39 cellular contexts compared by ENCODE assay signal in the genomic region with DNA sequence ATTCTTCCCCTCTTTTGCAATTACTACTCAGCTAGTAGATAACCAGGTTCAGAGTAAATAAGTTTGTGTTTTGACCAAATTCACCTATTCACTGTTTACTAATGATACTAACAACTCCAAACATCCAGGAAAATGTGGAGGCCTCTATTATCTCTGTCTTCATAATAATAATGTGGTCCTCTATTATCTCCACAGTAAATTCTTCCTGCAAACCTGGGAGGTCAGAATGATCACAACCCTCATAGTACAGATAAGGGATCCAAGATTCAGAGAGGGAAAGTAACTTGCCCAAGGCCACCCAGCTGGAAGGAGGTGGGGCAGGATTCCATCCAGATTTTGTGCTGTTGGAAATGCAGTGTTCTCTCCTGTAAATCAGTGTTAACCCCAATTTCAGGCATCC. TPM values are rescaled to one million over a fixed set of nuclear protein-coding genes. Genes with fewer than 3 reads are reported as not detected.
"Had no signal": no experiment of that assay in that cellular context is flagged by ENCODE, and none has a peak within 500 bp of the region (broad histone marks: within the 10 kb centered on the region; RNA-seq: fewer than 3 reads in every experiment).

No MANE protein-coding gene starts in this region.

- H3K27me3 ChIP-seq: ascending aorta, cardiac muscle cell had no signal

- H3K27ac Mint-ChIP-seq: activated naive CD4-positive, alpha-beta T cell treated with anti-CD3 and anti-CD28 coated beads for 36 hours; activated naive CD4-positive, alpha-beta T cell treated with anti-CD3 and anti-CD28 coated beads, Interleukin-2, amount 10 ng/mL, durations not matched to agents 7 days and 5 days; activated naive CD4-positive, alpha-beta T cell treated with anti-CD3 and anti-CD28 coated beads, Interleukin-2, amount 50 U/mL, for 24 hours; activated naive CD4-positive, alpha-beta T cell treated with anti-CD3 and anti-CD28 coated beads, Interleukin-2, amount 50 U/mL, for 72 hours; activated naive CD8-positive, alpha-beta T cell; activated naive CD8-positive, alpha-beta T cell treated with anti-CD3 and anti-CD28 coated beads for 36 hours; activated naive CD8-positive, alpha-beta T cell treated with anti-CD3 and anti-CD28 coated beads, Interleukin-2, amount 10 ng/mL, durations not matched to agents 7 days and 5 days; activated naive CD8-positive, alpha-beta T cell treated with anti-CD3 and anti-CD28 coated beads, Interleukin-2, amount 50 U/mL, for 24 hours; activated T-cell treated with anti-CD3 and anti-CD28 coated beads, Interleukin-2, amount 50 U/mL, for 24 hours; activated T-cell treated with anti-CD3 and anti-CD28 coated beads, Interleukin-2, amount 50 U/mL, for 72 hours; activated T-helper 1 cell treated with anti-CD3 and anti-CD28 coated beads, Interleukin-12 subunit alpha, Interleukin-12 subunit beta, Interleukin-2, Interleukin-4 antibody, amounts not matched to agents 30 ng/mL and 10 ng/mL and 1 ng/mL, durations not matched to agents 14 hours and 24 hours and 36 hours; activated T-helper 17 cell treated with anti-CD3 and anti-CD28 coated beads, Interleukin-2, amount 50 U/mL, for 72 hours; activated T-helper 2 cell treated with anti-CD3 and anti-CD28 coated beads, Interferon-gamma antibody, Interleukin-2, Interleukin-4, amounts not matched to agents 10 μg/mL and 5 μg/mL and 100 μg/mL, durations not matched to agents 14 hours and 24 hours and 36 hours; brain had no signal

- ATAC-seq: activated naive CD4-positive, alpha-beta T cell treated with anti-CD3 and anti-CD28 coated beads, Interleukin-2, amount 50 U/mL, for 72 hours; activated naive CD8-positive, alpha-beta T cell treated with anti-CD3 and anti-CD28 coated beads, Interleukin-2, amount 50 U/mL, for 24 hours; activated T-cell treated with anti-CD3 and anti-CD28 coated beads, Interleukin-2, amount 50 U/mL, for 4 hours; activated T-cell treated with anti-CD3 and anti-CD28 coated beads, Interleukin-2, amount 50 U/mL, for 72 hours; activated T-helper 17 cell treated with anti-CD3 and anti-CD28 coated beads, Interleukin-2, amount 50 U/mL, for 72 hours; body of pancreas had no signal

- H3K4me1 ChIP-seq: adrenal gland, ascending aorta, body of pancreas, breast epithelium had no signal

- H3K4me3 ChIP-seq: adrenal gland, ascending aorta, body of pancreas, breast epithelium, cardiac muscle cell had no signal

- H3K4me1 Mint-ChIP-seq: activated naive CD4-positive, alpha-beta T cell treated with anti-CD3 and anti-CD28 coated beads, Interleukin-2, amount 10 ng/mL, durations not matched to agents 7 days and 5 days; activated naive CD4-positive, alpha-beta T cell treated with anti-CD3 and anti-CD28 coated beads, Interleukin-2, amount 50 U/mL, for 24 hours; activated naive CD8-positive, alpha-beta T cell treated with anti-CD3 and anti-CD28 coated beads for 36 hours; activated naive CD8-positive, alpha-beta T cell treated with anti-CD3 and anti-CD28 coated beads, Interleukin-2, amount 10 ng/mL, durations not matched to agents 7 days and 5 days; activated naive CD8-positive, alpha-beta T cell treated with anti-CD3 and anti-CD28 coated beads, Interleukin-2, amount 50 U/mL, for 24 hours; activated T-helper 17 cell treated with anti-CD3 and anti-CD28 coated beads, Interleukin-2, amount 50 U/mL, for 72 hours; brain; central memory CD8-positive, alpha-beta T cell had no signal

- H3K36me3 ChIP-seq: adrenal gland, ascending aorta, brain microvascular endothelial cell, breast epithelium, cardiac muscle cell had no signal

- H3K9me3 Mint-ChIP-seq: activated naive CD4-positive, alpha-beta T cell treated with anti-CD3 and anti-CD28 coated beads for 36 hours; activated naive CD4-positive, alpha-beta T cell treated with anti-CD3 and anti-CD28 coated beads, Interleukin-2, amount 10 ng/mL, durations not matched to agents 7 days and 5 days; activated naive CD4-positive, alpha-beta T cell treated with anti-CD3 and anti-CD28 coated beads, Interleukin-2, amount 50 U/mL, for 72 hours; activated naive CD8-positive, alpha-beta T cell treated with anti-CD3 and anti-CD28 coated beads for 36 hours; activated naive CD8-positive, alpha-beta T cell treated with anti-CD3 and anti-CD28 coated beads, Interleukin-2, amount 10 ng/mL, durations not matched to agents 7 days and 5 days; activated naive CD8-positive, alpha-beta T cell treated with anti-CD3 and anti-CD28 coated beads, Interleukin-2, amount 50 U/mL, for 24 hours; activated T-cell treated with anti-CD3 and anti-CD28 coated beads, Interleukin-2, amount 50 U/mL, for 24 hours; activated T-cell treated with anti-CD3 and anti-CD28 coated beads, Interleukin-2, amount 50 U/mL, for 4 hours; activated T-cell treated with anti-CD3 and anti-CD28 coated beads, Interleukin-2, amount 50 U/mL, for 72 hours; activated T-helper 1 cell treated with anti-CD3 and anti-CD28 coated beads, Interleukin-12 subunit alpha, Interleukin-12 subunit beta, Interleukin-2, Interleukin-4 antibody, amounts not matched to agents 30 ng/mL and 10 ng/mL and 1 ng/mL, durations not matched to agents 14 hours and 24 hours and 36 hours; activated T-helper 17 cell treated with anti-CD3 and anti-CD28 coated beads, Interleukin-2, amount 50 U/mL, for 72 hours; activated T-helper 2 cell treated with anti-CD3 and anti-CD28 coated beads, Interferon-gamma antibody, Interleukin-2, Interleukin-4, amounts not matched to agents 10 μg/mL and 5 μg/mL and 100 μg/mL, durations not matched to agents 14 hours and 24 hours and 36 hours; central memory CD8-positive, alpha-beta T cell had no signal

- DNase-seq: activated effector memory CD4-positive, alpha-beta T cell treated with anti-CD3 and anti-CD28 coated beads, Interleukin-2, amount 50 U/mL, for 16 hours; activated effector memory CD4-positive, alpha-beta T cell treated with Interleukin-2 at 50 U/mL for 16 hours; activated gamma-delta T cell; activated gamma-delta T cell treated with Interleukin-2 at 50 U/mL for 16 hours; activated naive CD4-positive, alpha-beta T cell; activated naive CD4-positive, alpha-beta T cell treated with anti-CD3 and anti-CD28 coated beads for 36 hours; activated naive CD4-positive, alpha-beta T cell treated with anti-CD3 and anti-CD28 coated beads, Interleukin-2, amount 10 ng/mL, durations not matched to agents 7 days and 5 days; activated naive CD4-positive, alpha-beta T cell treated with anti-CD3 and anti-CD28 coated beads, Interleukin-2, amount 50 U/mL, for 16 hours; activated naive CD4-positive, alpha-beta T cell treated with Interleukin-2 at 50 U/mL for 16 hours; activated naive CD8-positive, alpha-beta T cell treated with anti-CD3 and anti-CD28 coated beads for 36 hours; activated naive CD8-positive, alpha-beta T cell treated with anti-CD3 and anti-CD28 coated beads, Interleukin-2, amount 10 ng/mL, durations not matched to agents 7 days and 5 days; activated naive CD8-positive, alpha-beta T cell treated with anti-CD3 and anti-CD28 coated beads, Interleukin-2, amount 50 U/mL, for 24 hours; activated T-cell treated with anti-CD3 and anti-CD28 coated beads, Interleukin-2, amount 50 U/mL, for 1 hour; activated T-cell treated with anti-CD3 and anti-CD28 coated beads, Interleukin-2, amount 50 U/mL, for 24 hours; activated T-cell treated with anti-CD3 and anti-CD28 coated beads, Interleukin-2, amount 50 U/mL, for 4 hours; activated T-cell treated with anti-CD3 and anti-CD28 coated beads, Interleukin-2, amount 50 U/mL, for 48 hours; activated T-cell treated with anti-CD3 and anti-CD28 coated beads, Interleukin-2, amount 50 U/mL, for 72 hours; adrenal gland; amniotic stem cell; amygdala; anterior cingulate cortex; aorta; body of pancreas; brain microvascular endothelial cell; caudate nucleus; central memory CD4-positive, alpha-beta T cell; cerebellar nuclear complex had no signal

- H3K9me3 ChIP-seq: adrenal gland, ascending aorta, body of pancreas, breast epithelium had no signal

- H3K27ac ChIP-seq: adrenal gland, ascending aorta, body of pancreas, brain microvascular endothelial cell, breast epithelium, cardiac muscle cell had no signal

- H3K36me3 Mint-ChIP-seq: activated naive CD4-positive, alpha-beta T cell treated with anti-CD3 and anti-CD28 coated beads, Interleukin-2, amount 10 ng/mL, durations not matched to agents 7 days and 5 days; activated naive CD4-positive, alpha-beta T cell treated with anti-CD3 and anti-CD28 coated beads, Interleukin-2, amount 50 U/mL, for 72 hours; activated naive CD8-positive, alpha-beta T cell; activated naive CD8-positive, alpha-beta T cell treated with anti-CD3 and anti-CD28 coated beads for 36 hours; activated naive CD8-positive, alpha-beta T cell treated with anti-CD3 and anti-CD28 coated beads, Interleukin-2, amount 10 ng/mL, durations not matched to agents 7 days and 5 days; brain had no signal

- H3K4me3 Mint-ChIP-seq: activated naive CD4-positive, alpha-beta T cell treated with anti-CD3 and anti-CD28 coated beads for 36 hours; activated naive CD4-positive, alpha-beta T cell treated with anti-CD3 and anti-CD28 coated beads, Interleukin-2, amount 10 ng/mL, durations not matched to agents 7 days and 5 days; activated naive CD4-positive, alpha-beta T cell treated with anti-CD3 and anti-CD28 coated beads, Interleukin-2, amount 50 U/mL, for 24 hours; activated naive CD8-positive, alpha-beta T cell; activated naive CD8-positive, alpha-beta T cell treated with anti-CD3 and anti-CD28 coated beads for 36 hours; activated naive CD8-positive, alpha-beta T cell treated with anti-CD3 and anti-CD28 coated beads, Interleukin-2, amount 10 ng/mL, durations not matched to agents 7 days and 5 days; activated naive CD8-positive, alpha-beta T cell treated with anti-CD3 and anti-CD28 coated beads, Interleukin-2, amount 50 U/mL, for 24 hours; activated T-cell treated with anti-CD3 and anti-CD28 coated beads, Interleukin-2, amount 50 U/mL, for 24 hours; activated T-cell treated with anti-CD3 and anti-CD28 coated beads, Interleukin-2, amount 50 U/mL, for 4 hours; activated T-cell treated with anti-CD3 and anti-CD28 coated beads, Interleukin-2, amount 50 U/mL, for 72 hours; activated T-helper 1 cell treated with anti-CD3 and anti-CD28 coated beads, Interleukin-12 subunit alpha, Interleukin-12 subunit beta, Interleukin-2, Interleukin-4 antibody, amounts not matched to agents 30 ng/mL and 10 ng/mL and 1 ng/mL, durations not matched to agents 14 hours and 24 hours and 36 hours; activated T-helper 17 cell treated with anti-CD3 and anti-CD28 coated beads, Interleukin-2, amount 50 U/mL, for 72 hours; brain; central memory CD8-positive, alpha-beta T cell had no signal

RNA-seq across cellular contexts. Expression of a gene that starts 9.6 kb away (rescaled TPM):
- total RNA-seq: activated naive CD4-positive, alpha-beta T cell treated with anti-CD3 and anti-CD28 coated beads for 36 hours; activated naive CD4-positive, alpha-beta T cell treated with anti-CD3 and anti-CD28 coated beads, Interleukin-2, amount 50 U/mL, for 72 hours; activated naive CD8-positive, alpha-beta T cell treated with anti-CD3 and anti-CD28 coated beads for 36 hours; activated naive CD8-positive, alpha-beta T cell treated with anti-CD3 and anti-CD28 coated beads, Interleukin-2, amount 10 ng/mL, durations not matched to agents 7 days and 5 days; activated T-helper 1 cell treated with anti-CD3 and anti-CD28 coated beads, Interleukin-12 subunit alpha, Interleukin-12 subunit beta, Interleukin-2, Interleukin-4 antibody, amounts not matched to agents 30 ng/mL and 10 ng/mL and 1 ng/mL, durations not matched to agents 14 hours and 24 hours and 36 hours; activated T-helper 17 cell treated with anti-CD3 and anti-CD28 coated beads, Interleukin-2, amount 50 U/mL, for 72 hours; activated T-helper 2 cell treated with anti-CD3 and anti-CD28 coated beads, Interferon-gamma antibody, Interleukin-2, Interleukin-4, amounts not matched to agents 10 μg/mL and 5 μg/mL and 100 μg/mL, durations not matched to agents 14 hours and 24 hours and 36 hours; ascending aorta; body of pancreas; bronchial epithelial cell had no signal
